ENCODE assay signal across 9 cellular contexts in genomic region chr1:153776352-153776751, GRCh38. TPM values are rescaled to one million over a fixed set of nuclear protein-coding genes. Genes with fewer than 3 reads are reported as not detected.
DNase-seq lines count a peak whose midpoint lies in the region; ATAC-seq, FAIRE-seq and TF ChIP-seq lines count a peak whose summit lies in the region.
"Had no signal": no experiment of that assay in that cellular context is flagged by ENCODE, and none has a peak within 500 bp of the region (broad histone marks: within the 10 kb centered on the region; RNA-seq: fewer than 3 reads in every experiment).

No MANE protein-coding gene starts in this region.

- peak overlapping the region in 11 of 12 donors; percentile 74 to 95 (median 84) for H3K27ac ChIP-seq in heart left ventricle
- H3K27ac ChIP-seq in mesodermal cell (ENCODE audit: low read depth, low read length, severe bottlenecking) = no peak overlapping the region
- H3K27ac ChIP-seq in vagina = peak overlapping the region; percentile 91

- H3K4me3 ChIP-seq in heart left ventricle (peak overlapping the region; percentile 57 to 91 (median 78)), bronchial epithelial cell (ENCODE audit: low read depth, low read length) (peak overlapping the region; percentile 63), mesodermal cell (ENCODE audit: extremely low read depth, insufficient read depth, low read length, poor library complexity, severe bottlenecking) (peak overlapping the region; percentile 60), vagina (peak overlapping the region; percentile 69 to 78)

- WGBS in heart left ventricle, 4 donors = 53 to 63% (median 58%) methylated on average over 7 to 10 of the region's 10 CpGs
- 80 to 84% methylated on average over 8 to 9 of the region's 10 CpGs for WGBS in mesodermal cell (ENCODE audit: insufficient coverage in 2 of 2), 2 experiments

- no peak for TF ChIP-seq CTCF in heart left ventricle (IDR thresholded peaks at IDR 0.05)
- no peak for TF ChIP-seq CTCF in bronchial epithelial cell (IDR thresholded peaks at IDR 0.05; ENCODE audit: insufficient read depth, low read length, severe bottlenecking)
- TF ChIP-seq CTCF in vagina (IDR thresholded peaks at IDR 0.05) = no peak

- FAIRE-seq in bronchial epithelial cell (lab: Jason Lieb, UNC) = no peak

- H3K4me1 ChIP-seq in heart left ventricle (peaks cover 5 to 89% (median 64%) of the 10 kb centered on the region in 12 donors), mesodermal cell (ENCODE audit: control insufficient read depth, insufficient read depth, low read length, poor library complexity, severe bottlenecking) (peaks cover 15% of the 10 kb centered on the region), vagina (peaks cover 59% of the 10 kb centered on the region)

- peaks cover 0 to 33% (median 18%) of the 10 kb centered on the region in 9 donors for H3K36me3 ChIP-seq in heart left ventricle
- peaks cover 5% of the 10 kb centered on the region for H3K36me3 ChIP-seq in bronchial epithelial cell (ENCODE audit: control insufficient read depth, insufficient read depth, low read length)
- peaks cover 25% of the 10 kb centered on the region for H3K36me3 ChIP-seq in mesodermal cell (ENCODE audit: control insufficient read depth, insufficient read depth, low read length)
- peaks cover 0 to 22% of the 10 kb centered on the region in 2 donors for H3K36me3 ChIP-seq in vagina

- ATAC-seq in heart left ventricle (no peak), GM21723 (IDR thresholded peaks at IDR 0.05; ENCODE audit: unreplicated experiment) (no peak), GM21717 (IDR thresholded peaks at IDR 0.05; ENCODE audit: unreplicated experiment) (no peak)

- no peaks in the 10 kb centered on the region for H3K9me3 ChIP-seq in heart left ventricle
- H3K9me3 ChIP-seq in mesodermal cell (ENCODE audit: control insufficient read depth, low read length) = no peaks in the 10 kb centered on the region
- H3K9me3 ChIP-seq in vagina = no peaks in the 10 kb centered on the region

- intact Hi-C loops in heart left ventricle (cut with DNase I) = no loop called here
- intact Hi-C loops in cardiac septum (cut with DNase I) = no loop called here
- intact Hi-C loops in vagina (cut with DNase I) = no loop called here

- DNase-seq in heart left ventricle (peak in 1 of 5 donors; percentile 27), cardiac septum (ENCODE audit: low spot score) (no peak), bronchial epithelial cell (ENCODE audit: low read depth) (no peak), vagina (ENCODE audit: extremely low spot score in 2 of 2) (no peak), NCI-H1694 (lab: John Stamatoyannopoulos, UW) (no peak)
- DNase-seq: cortex of kidney had no signal

- no peaks in the 10 kb centered on the region for H3K27me3 ChIP-seq in heart left ventricle
- H3K27me3 ChIP-seq in bronchial epithelial cell (ENCODE audit: control insufficient read depth, insufficient read depth, low read length) = no peaks in the 10 kb centered on the region
- H3K27me3 ChIP-seq in vagina = no peaks in the 10 kb centered on the region

- TF ChIP-seq POLR2A in heart left ventricle (IDR thresholded peaks at IDR 0.05) = no peak
- no peak for TF ChIP-seq POLR2A in vagina (IDR thresholded peaks at IDR 0.05)

RNA-seq across cellular contexts. Expression of gene SLC27A3, which starts 1.1 kb away (rescaled TPM):
- 10 to 100 TPM in 5 of 9 donors, 1 to 10 TPM in 4; 7.9 to 37.1 (median 10.3) TPM for total RNA-seq in heart left ventricle
- polyA plus RNA-seq in heart left ventricle = 10 to 100 TPM; 18.4 to 29.4 TPM
- 9.8 TPM for total RNA-seq in cardiac septum
- 4.1 and 7.4 TPM in 2 replicates for total RNA-seq in bronchial epithelial cell
- polyA plus RNA-seq in mesodermal cell (2013, experiment 1 of 2) = 38.5 TPM
- polyA plus RNA-seq in mesodermal cell (2013, experiment 2 of 2) = 29.9 TPM
- total RNA-seq in vagina = 31.4 TPM

RNA-seq across cellular contexts. Expression of gene INTS3, which starts 48.5 kb away (rescaled TPM):
- 10 to 100 TPM; 19.6 to 33.2 (median 30.7) TPM for total RNA-seq in heart left ventricle
- polyA plus RNA-seq in heart left ventricle = 10 to 100 TPM; 21.9 to 41.8 TPM
- 35.2 TPM for total RNA-seq in cardiac septum
- total RNA-seq in bronchial epithelial cell = 12.6 and 12.7 TPM in 2 replicates
- polyA plus RNA-seq in mesodermal cell (2013, experiment 1 of 2) = 56.7 TPM
- 50.1 TPM for polyA plus RNA-seq in mesodermal cell (2013, experiment 2 of 2)
- total RNA-seq in vagina = 45.9 TPM
